In the genomic region with DNA sequence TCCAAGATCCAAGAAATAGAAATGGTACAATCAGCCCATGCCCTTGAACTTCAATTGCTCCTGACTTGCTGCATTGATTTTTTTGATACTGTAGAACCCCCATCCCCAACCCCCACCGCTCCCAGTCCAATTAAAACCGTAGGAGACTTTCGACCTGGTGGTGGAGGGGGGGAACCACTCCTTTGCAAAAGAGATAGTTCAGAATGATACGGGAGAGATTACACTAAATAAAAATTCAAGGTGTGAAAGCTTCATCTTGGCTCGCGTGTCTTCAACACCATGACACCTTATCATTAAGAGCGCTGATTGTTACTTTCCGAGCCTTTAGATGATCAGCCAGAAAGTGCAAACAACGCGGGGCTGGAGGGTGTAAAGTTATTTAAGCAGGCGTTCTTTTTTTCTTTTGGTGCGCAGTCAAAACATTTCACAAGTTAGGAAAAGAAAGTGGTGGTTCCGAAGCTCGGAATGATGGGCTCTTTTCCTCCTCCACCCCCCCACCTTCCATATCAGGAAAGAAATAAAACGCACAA, we compare ENCODE assay signal across 8 cellular contexts. TPM values are rescaled to one million over a fixed set of nuclear protein-coding genes. Genes with fewer than 3 reads are reported as not detected.
DNase-seq lines count a peak whose midpoint lies in the region; ATAC-seq and TF ChIP-seq lines count a peak whose summit lies in the region.

No MANE protein-coding gene starts in this region.

- H3K9me3 ChIP-seq in MG63: no peaks in the 10 kb centered on the region
- H3K9me3 ChIP-seq in esophagus squamous epithelium: no peaks in the 10 kb centered on the region
- H3K9me3 ChIP-seq in neural progenitor cell (ENCODE audit: low read depth): no peaks in the 10 kb centered on the region

- no peak overlapping the region for H2AFZ ChIP-seq in neural progenitor cell (replicated peaks)

- H3K79me2 ChIP-seq in neural progenitor cell (ENCODE audit: low read depth): peaks cover 91% of the 10 kb centered on the region

- TF ChIP-seq POLR2A in esophagus squamous epithelium (IDR thresholded peaks at IDR 0.05): no peak

- peak overlapping the region; percentile 83 to 96 (median 92) for H3K27ac ChIP-seq in esophagus squamous epithelium
- H3K27ac ChIP-seq in neural progenitor cell: peak overlapping the region; percentile 90

- H3F3A ChIP-seq in neural progenitor cell (ENCODE audit: low read depth): peaks cover 46% of the 10 kb centered on the region

- peak overlapping the region; percentile 91 for H3K27ac Mint-ChIP-seq in neural progenitor cell

- peaks cover 27% of the 10 kb centered on the region for H3K4me1 Mint-ChIP-seq in neural progenitor cell

- H3K36me3 ChIP-seq in MG63: no peaks in the 10 kb centered on the region
- no peaks in the 10 kb centered on the region for H3K36me3 ChIP-seq in esophagus squamous epithelium
- H3K36me3 ChIP-seq in neural progenitor cell: peaks cover 4% of the 10 kb centered on the region

- WGBS in esophagus squamous epithelium, 2 donors: 0 to 3% methylated on average over 14 to 15 of the region's 15 CpGs

- H3K4me3 ChIP-seq in AG09309 (ENCODE audit: control insufficient read depth, low read depth, low read length) (peak overlapping the region; percentile 88), MG63 (peak overlapping the region; percentile 82), esophagus squamous epithelium (peak overlapping the region; percentile 40 to 89 (median 78)), neural progenitor cell (peak overlapping the region; percentile 90)

- peaks cover 12% of the 10 kb centered on the region for H3K9me3 Mint-ChIP-seq in neural progenitor cell

- peak overlapping the region; percentile 49 for H3K9ac ChIP-seq in neural progenitor cell

- peaks cover 0 to 52% (median 16%) of the 10 kb centered on the region in 3 donors for H3K4me1 ChIP-seq in esophagus squamous epithelium
- H3K4me1 ChIP-seq in neural progenitor cell: peaks cover 31% of the 10 kb centered on the region

- TF ChIP-seq CTCF in AG09309 (IDR thresholded peaks at IDR 0.05; ENCODE audit: control insufficient read depth, insufficient read depth, low read depth, low read length, missing control alignments) (no peak), esophagus squamous epithelium (IDR thresholded peaks at IDR 0.05) (no peak), neural progenitor cell (IDR thresholded peaks at IDR 0.05) (no peak)

- H4K20me1 ChIP-seq in neural progenitor cell (ENCODE audit: low read depth): peaks cover 6% of the 10 kb centered on the region

- H3K4me3 Mint-ChIP-seq in neural progenitor cell: peak overlapping the region; percentile 97

- intact Hi-C loops in esophagus squamous epithelium (cut with DNase I): no loop called here

- H3K27me3 ChIP-seq in MG63 (peaks cover 8% of the 10 kb centered on the region), esophagus squamous epithelium (peaks cover 0 to 24% (median 0%) of the 10 kb centered on the region in 4 donors), neural progenitor cell (no peaks in the 10 kb centered on the region)

- ATAC-seq in HG02973 (IDR thresholded peaks at IDR 0.05; ENCODE audit: unreplicated experiment) (no peak), GM21381 (IDR thresholded peaks at IDR 0.05; ENCODE audit: unreplicated experiment) (no peak)

- peak overlapping the region; percentile 96 for H3K4me2 ChIP-seq in neural progenitor cell

- peaks cover 16% of the 10 kb centered on the region for H3K27me3 Mint-ChIP-seq in neural progenitor cell (ENCODE audit: insufficient read depth, low read depth)

- peaks cover 16% of the 10 kb centered on the region for H3K36me3 Mint-ChIP-seq in neural progenitor cell

- DNase-seq in AG09309 (ENCODE audit: low read depth) (no peak), MG63 (no peak), esophagus squamous epithelium (lab: John Stamatoyannopoulos, UW) (no peak), neural progenitor cell (ENCODE audit: low spot score) (no peak), NCI-H1048 (lab: John Stamatoyannopoulos, UW) (no peak), MV-4-11 (lab: John Stamatoyannopoulos, UW) (no peak)

RNA-seq across cellular contexts. Expression of a gene that starts 1.3 kb away (rescaled TPM):
- total RNA-seq in MG63 (2014; rRNA removed; shearing (Covaris generic); ENCODE audit: low replicate concordance): 6.8 and 24.5 TPM in 2 replicates
- total RNA-seq in esophagus squamous epithelium (10 to 100 TPM; 17.8 to 22.3 (median 21.4) TPM), neural progenitor cell (ENCODE audit: low replicate concordance) (81.8 and 93.4 TPM in 2 replicates)
